Comparison of ENCODE assay signal across 29 cellular contexts in the genomic region with DNA sequence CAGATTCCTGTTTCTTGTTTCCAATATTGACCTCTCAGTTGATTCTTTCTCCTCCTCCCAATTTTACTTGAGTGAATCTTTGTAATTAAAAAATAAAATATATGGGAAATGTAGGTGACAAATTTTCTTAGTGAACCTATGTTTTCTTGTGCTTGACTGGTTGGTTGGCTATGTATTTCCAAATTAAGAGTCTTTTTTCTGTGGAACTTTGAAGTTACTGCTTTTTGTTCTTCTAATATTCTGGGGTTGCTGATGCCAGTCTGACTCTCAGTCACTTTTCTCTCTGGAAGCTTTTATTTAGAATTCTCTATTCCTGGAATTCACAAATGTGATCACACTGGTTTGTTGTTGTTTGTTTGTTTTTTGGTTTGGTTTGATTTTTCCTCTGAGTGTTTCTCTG. TPM values are rescaled to one million over a fixed set of nuclear protein-coding genes. Genes with fewer than 3 reads are reported as not detected.
DNase-seq lines count a peak whose midpoint lies in the region; ATAC-seq and TF ChIP-seq lines count a peak whose summit lies in the region.
"Had no signal": no experiment of that assay in that cellular context is flagged by ENCODE, and none has a peak within 500 bp of the region (broad histone marks: within the 10 kb centered on the region; RNA-seq: fewer than 3 reads in every experiment).

No MANE protein-coding gene starts in this region.

- intact Hi-C loops in Calu3 (cut with micrococcal nuclease; ENCODE audit: unreplicated experiment) = no loop called here

- no peak overlapping the region for H3K4me3 ChIP-seq in endodermal cell (ENCODE audit: low read length)
- peak overlapping the region; percentile 23 for H3K4me3 ChIP-seq in parathyroid adenoma (ENCODE audit: low read depth, low read length)
- no peak overlapping the region for H3K4me3 ChIP-seq in MG63
- H3K4me3 ChIP-seq: adrenal gland, esophagus squamous epithelium, heart right ventricle, ovary, Peyer's patch, thoracic aorta, uterus had no signal

- H3K9ac ChIP-seq in endodermal cell (ENCODE audit: extremely low read depth, low read length, poor library complexity, severe bottlenecking) (no peak overlapping the region), parathyroid adenoma (no peak overlapping the region)

- H3K36me3 ChIP-seq in endodermal cell (ENCODE audit: control insufficient read depth, insufficient read depth, low read length) (peaks cover 64% of the 10 kb centered on the region), parathyroid adenoma (ENCODE audit: control insufficient read depth, insufficient read depth, low read length) (no peaks in the 10 kb centered on the region), MG63 (peaks cover 31% of the 10 kb centered on the region)
- H3K36me3 ChIP-seq: adrenal gland, ovary, thoracic aorta, uterus had no signal

- H3K27me3 Mint-ChIP-seq in activated T-cell treated with anti-CD3 and anti-CD28 coated beads, Interleukin-2, amount 50 U/mL, for 24 hours = no peaks in the 10 kb centered on the region
- H3K27me3 Mint-ChIP-seq in Calu3 (ENCODE audit: unreplicated experiment) (no peaks in the 10 kb centered on the region), endodermal cell (ENCODE audit: insufficient read depth) (no peaks in the 10 kb centered on the region)
- H3K27me3 Mint-ChIP-seq: stimulated activated naive CD8-positive, alpha-beta T cell treated with anti-CD3 and anti-CD28 coated beads, Interleukin-15, Interleukin-2, amounts not matched to agents 100 ng/mL and 50 ng/mL, for 24 hours had no signal

- no peak for TF ChIP-seq CTCF in Calu3 (IDR thresholded peaks at IDR 0.05; ENCODE audit: unreplicated experiment)
- no peak for TF ChIP-seq CTCF in endodermal cell (conservative IDR thresholded peaks at IDR 0.05)
- TF ChIP-seq CTCF in parathyroid adenoma (IDR thresholded peaks at IDR 0.05) = no peak

- CTCF ChIA-PET in Calu3 (lab: Charles Lee) = no interaction called here

- no TSS peak for BruUV-seq in Calu3 (replicated peaks; lab: Mats Ljungman, UMichigan)

- no peaks in the 10 kb centered on the region for H3K9me3 Mint-ChIP-seq in activated T-cell treated with anti-CD3 and anti-CD28 coated beads, Interleukin-2, amount 50 U/mL, for 24 hours
- H3K9me3 Mint-ChIP-seq in Calu3 (ENCODE audit: low read depth, unreplicated experiment) (no peaks in the 10 kb centered on the region), endodermal cell (no peaks in the 10 kb centered on the region)
- H3K9me3 Mint-ChIP-seq: stimulated activated naive CD8-positive, alpha-beta T cell treated with anti-CD3 and anti-CD28 coated beads, Interleukin-15, Interleukin-2, amounts not matched to agents 100 ng/mL and 50 ng/mL, for 24 hours had no signal

- DNase-seq in activated T-cell treated with anti-CD3 and anti-CD28 coated beads, Interleukin-2, amount 50 U/mL, for 24 hours = no peak
- DNase-seq in activated T-cell treated with anti-CD3 and anti-CD28 coated beads for 4 hours (no peak), Calu3 (no peak), endodermal cell (no peak), MG63 (no peak)
- DNase-seq: 8988T; activated CD8-positive, alpha-beta T cell treated with anti-CD3 and anti-CD28 coated beads, Interleukin-2, amount 10 ng/mL, durations not matched to agents 7 days and 5 days; activated gamma-delta T cell treated with Interleukin-2 at 50 U/mL for 16 hours; adrenal gland; COR-L47; dermis blood vessel endothelial cell; DMS53; esophagus squamous epithelium; heart right ventricle; NCI-H2107; NCI-H345; nephron progenitor cell; ovary; Peyer's patch; SHP77; small intestine; uterus had no signal

- H3K79me2 ChIP-seq in parathyroid adenoma = peaks cover 73% of the 10 kb centered on the region

- H3K4me2 ChIP-seq in parathyroid adenoma (ENCODE audit: low read length) = no peak overlapping the region

- H3K27me3 ChIP-seq in endodermal cell (ENCODE audit: control insufficient read depth, insufficient read depth, low read length, poor library complexity, severe bottlenecking) (no peaks in the 10 kb centered on the region), parathyroid adenoma (ENCODE audit: control insufficient read depth, insufficient read depth, low read length) (no peaks in the 10 kb centered on the region), MG63 (no peaks in the 10 kb centered on the region)
- H3K27me3 ChIP-seq: adrenal gland, esophagus squamous epithelium, foreskin keratinocyte, heart right ventricle, ovary, Peyer's patch, uterus had no signal

- no peaks in the 10 kb centered on the region for H3K9me3 ChIP-seq in endodermal cell (ENCODE audit: control insufficient read depth, low read length)
- H3K9me3 ChIP-seq in parathyroid adenoma (ENCODE audit: control insufficient read depth, low read length) = no peaks in the 10 kb centered on the region
- H3K9me3 ChIP-seq in MG63 = no peaks in the 10 kb centered on the region
- H3K9me3 ChIP-seq: adrenal gland, esophagus squamous epithelium, heart right ventricle, ovary, Peyer's patch, thoracic aorta, uterus had no signal

- H3K4me3 Mint-ChIP-seq in activated T-cell treated with anti-CD3 and anti-CD28 coated beads, Interleukin-2, amount 50 U/mL, for 24 hours = no peak overlapping the region
- H3K4me3 Mint-ChIP-seq in Calu3 (ENCODE audit: low read depth, unreplicated experiment) (no peak overlapping the region), endodermal cell (no peak overlapping the region)
- H3K4me3 Mint-ChIP-seq: activated CD8-positive, alpha-beta T cell treated with anti-CD3 and anti-CD28 coated beads, Interleukin-2, amount 10 ng/mL, durations not matched to agents 7 days and 5 days; nephron progenitor cell; stimulated activated naive CD8-positive, alpha-beta T cell treated with anti-CD3 and anti-CD28 coated beads, Interleukin-15, Interleukin-2, amounts not matched to agents 100 ng/mL and 50 ng/mL, for 24 hours had no signal

- ATAC-seq in HG03354 (IDR thresholded peaks at IDR 0.05; ENCODE audit: poor library complexity, severe bottlenecking, unreplicated experiment) (no peak), GM21717 (IDR thresholded peaks at IDR 0.05; ENCODE audit: unreplicated experiment) (no peak)
- ATAC-seq: activated CD8-positive, alpha-beta T cell treated with anti-CD3 and anti-CD28 coated beads, Interleukin-2, amount 10 ng/mL, durations not matched to agents 7 days and 5 days; HCT116; heart right ventricle had no signal

- H2AFZ ChIP-seq in parathyroid adenoma = no peak overlapping the region

- peak overlapping the region; percentile 80 for H3K27ac Mint-ChIP-seq in activated T-cell treated with anti-CD3 and anti-CD28 coated beads, Interleukin-2, amount 50 U/mL, for 24 hours
- H3K27ac Mint-ChIP-seq in Calu3 (ENCODE audit: unreplicated experiment) (peak overlapping the region; percentile 10), endodermal cell (peak overlapping the region; percentile 37)
- H3K27ac Mint-ChIP-seq: activated CD8-positive, alpha-beta T cell treated with anti-CD3 and anti-CD28 coated beads, Interleukin-2, amount 10 ng/mL, durations not matched to agents 7 days and 5 days had no signal

- H3K36me3 Mint-ChIP-seq in activated T-cell treated with anti-CD3 and anti-CD28 coated beads, Interleukin-2, amount 50 U/mL, for 24 hours (ENCODE audit: low read depth) = peaks cover 70% of the 10 kb centered on the region
- peaks cover 5% of the 10 kb centered on the region for H3K36me3 Mint-ChIP-seq in Calu3 (ENCODE audit: insufficient read depth, unreplicated experiment)
- H3K36me3 Mint-ChIP-seq in endodermal cell (ENCODE audit: low read depth) = peaks cover 29% of the 10 kb centered on the region

- H3K27ac ChIP-seq in endodermal cell (ENCODE audit: low read depth, low read length) (no peak overlapping the region), parathyroid adenoma (no peak overlapping the region)
- H3K27ac ChIP-seq: adrenal gland, esophagus squamous epithelium, foreskin keratinocyte, heart right ventricle, ovary, Peyer's patch, thoracic aorta, uterus had no signal

- peaks cover 78% of the 10 kb centered on the region for H3K4me1 Mint-ChIP-seq in activated T-cell treated with anti-CD3 and anti-CD28 coated beads, Interleukin-2, amount 50 U/mL, for 24 hours (ENCODE audit: low read depth)
- H3K4me1 Mint-ChIP-seq in Calu3 (ENCODE audit: low read depth, unreplicated experiment) (peaks cover 55% of the 10 kb centered on the region), endodermal cell (peaks cover 48% of the 10 kb centered on the region)

- H3K4me1 ChIP-seq in endodermal cell (ENCODE audit: control insufficient read depth, insufficient read depth, low read length) (no peaks in the 10 kb centered on the region), parathyroid adenoma (peaks cover 32% of the 10 kb centered on the region)

RNA-seq across cellular contexts. Expression of a gene that starts 9.8 kb away (rescaled TPM):
- total RNA-seq in Calu3 (2022) (114 and 131 TPM in 2 replicates), endodermal cell (100 to 1,000 TPM; 188 to 192 TPM)
- 158 TPM for polyA plus RNA-seq in endodermal cell (2013, experiment 1 of 2)
- polyA plus RNA-seq in endodermal cell (2013, experiment 2 of 2) = 144 TPM
- total RNA-seq in MG63 (2014; rRNA removed; shearing (Covaris generic); ENCODE audit: low replicate concordance) = 54.8 and 70.6 TPM in 2 replicates

Comparison
In these comparisons a context has a peak if more than half of its experiments do, and no peak if none do; other contexts are left out.
1. H3K27ac Mint-ChIP-seq: peak in every context shown above with its lines; median percentile 80 in activated T-cell treated with anti-CD3 and anti-CD28 coated beads, Interleukin-2, amount 50 U/mL, for 24 hours; 37 in endodermal cell; 10 in Calu3.